Comparison of ENCODE assay signal across 24 cellular contexts in genomic region chr2:200394045-200394444, GRCh38.
"Had no signal": no experiment of that assay in that cellular context is flagged by ENCODE, and none has a peak within 500 bp of the region (broad histone marks: within the 10 kb centered on the region; RNA-seq: fewer than 3 reads in every experiment).

No MANE protein-coding gene starts in this region.

- ATAC-seq: effector memory CD8-positive, alpha-beta T cell; esophagus mucosa; gastrocnemius medialis; left ventricle myocardium superior; lower lobe of right lung; mucosa of descending colon; naive thymus-derived CD4-positive, alpha-beta T cell; psoas muscle; right cardiac atrium; stimulated activated naive B cell treated with anti-CD40 and anti-IgM and Interleukin-4, amounts not matched to agents 10 μg/mL and 1 μg/mL and 100 μg/mL, for 72 hours; upper lobe of right lung had no signal

- H3K9me3 ChIP-seq: gastrocnemius medialis, lower lobe of right lung, mucosa of descending colon, psoas muscle, thoracic aorta, transverse colon, upper lobe of right lung, uterus had no signal

- H3K4me1 ChIP-seq: gastrocnemius medialis, lower lobe of right lung, psoas muscle, transverse colon, upper lobe of right lung, uterus had no signal

- H3K36me3 ChIP-seq: neural progenitor cell, uterus had no signal

- H3K9ac ChIP-seq: neural progenitor cell had no signal

- H3K9me3 Mint-ChIP-seq: effector memory CD8-positive, alpha-beta T cell; stimulated activated naive B cell treated with anti-CD40 and anti-IgM and Interleukin-4, amounts not matched to agents 10 μg/mL and 1 μg/mL and 100 μg/mL, for 72 hours; stimulated activated naive CD8-positive, alpha-beta T cell treated with anti-CD3 and anti-CD28 coated beads, Interleukin-15, Interleukin-2, amounts not matched to agents 100 ng/mL and 50 ng/mL, for 24 hours had no signal

- H2AFZ ChIP-seq: neural progenitor cell had no signal

- H3K27me3 Mint-ChIP-seq: effector memory CD8-positive, alpha-beta T cell; naive thymus-derived CD4-positive, alpha-beta T cell; stimulated activated naive B cell treated with anti-CD40 and anti-IgM and Interleukin-4, amounts not matched to agents 10 μg/mL and 1 μg/mL and 100 μg/mL, for 72 hours had no signal

- H3K4me3 ChIP-seq: gastrocnemius medialis, lower lobe of right lung, mucosa of descending colon, neural progenitor cell, psoas muscle, thoracic aorta, transverse colon, upper lobe of right lung, uterus had no signal

- H3K27ac ChIP-seq: gastrocnemius medialis, lower lobe of right lung, neural progenitor cell, psoas muscle, thoracic aorta, transverse colon, upper lobe of right lung, uterus had no signal

- H3K27ac Mint-ChIP-seq: effector memory CD8-positive, alpha-beta T cell; mesothelial cell of epicardium; naive thymus-derived CD4-positive, alpha-beta T cell; neural progenitor cell; stimulated activated naive B cell treated with anti-CD40 and anti-IgM and Interleukin-4, amounts not matched to agents 10 μg/mL and 1 μg/mL and 100 μg/mL, for 72 hours; stimulated activated naive CD8-positive, alpha-beta T cell treated with anti-CD3 and anti-CD28 coated beads, Interleukin-15, Interleukin-2, amounts not matched to agents 100 ng/mL and 50 ng/mL, for 24 hours had no signal

- H3K36me3 Mint-ChIP-seq: stimulated activated naive B cell treated with anti-CD40 and anti-IgM and Interleukin-4, amounts not matched to agents 10 μg/mL and 1 μg/mL and 100 μg/mL, for 72 hours had no signal

- H3K27me3 ChIP-seq: gastrocnemius medialis, neural progenitor cell, transverse colon, upper lobe of right lung, uterus had no signal

- DNase-seq: cortex of kidney; effector memory CD8-positive, alpha-beta T cell; foreskin fibroblast; gastrocnemius medialis; head of caudate nucleus; left ventricle myocardium superior; lower lobe of right lung; mucosa of descending colon; naive thymus-derived CD4-positive, alpha-beta T cell; psoas muscle; right cardiac atrium; small intestine; stimulated activated CD4-positive, alpha-beta T cell treated with anti-CD3 and anti-CD28 coated beads, Interleukin-15, amount 100 ng/mL, for 24 hours; stimulated activated CD4-positive, alpha-beta T cell treated with anti-CD3 and anti-CD28 coated beads, Interleukin-2, amount 100 ng/mL, for 48 hours; stimulated activated naive B cell treated with anti-CD40 and anti-IgM and Interleukin-4, amounts not matched to agents 10 μg/mL and 1 μg/mL and 100 μg/mL, for 72 hours; transverse colon; upper lobe of right lung; uterus had no signal

- H3K4me2 ChIP-seq: neural progenitor cell had no signal

- H3K4me3 Mint-ChIP-seq: effector memory CD8-positive, alpha-beta T cell; mesothelial cell of epicardium; naive thymus-derived CD4-positive, alpha-beta T cell; nephron; neural progenitor cell; stimulated activated naive B cell treated with anti-CD40 and anti-IgM and Interleukin-4, amounts not matched to agents 10 μg/mL and 1 μg/mL and 100 μg/mL, for 72 hours; stimulated activated naive CD8-positive, alpha-beta T cell treated with anti-CD3 and anti-CD28 coated beads, Interleukin-15, Interleukin-2, amounts not matched to agents 100 ng/mL and 50 ng/mL, for 24 hours had no signal
